1 cellular context compared by ENCODE assay signal in genomic region chr17:69575346-69575761, GRCh38.
TF ChIP-seq lines count a peak whose summit lies in the region.

No MANE protein-coding gene starts in this region.

TF ChIP-seq in IMR-90, 13 proteins besides CTCF, POLR2A, EP300 and RAD21:
- TF ChIP-seq BHLHE40 (IDR thresholded peaks at IDR 0.05; ENCODE audit: low read depth, low read length) (no peak), MAZ (IDR thresholded peaks at IDR 0.05; ENCODE audit: borderline replicate concordance, low read depth, low read length) (no peak), FOS (IDR thresholded peaks at IDR 0.05; ENCODE audit: low read depth, low read length) (no peak), RCOR1 (IDR thresholded peaks at IDR 0.05; ENCODE audit: insufficient replicate concordance, low read length) (no peak), SMC3 (IDR thresholded peaks at IDR 0.05; ENCODE audit: low read depth, low read length) (no peak), RFX5 (IDR thresholded peaks at IDR 0.05; ENCODE audit: low read depth, low read length) (no peak), NFE2L2 (IDR thresholded peaks at IDR 0.05; ENCODE audit: low read depth, low read length) (no peak), MAFK (IDR thresholded peaks at IDR 0.05; ENCODE audit: low read depth, low read length) (no peak), CHD1 (IDR thresholded peaks at IDR 0.05; ENCODE audit: low read depth, low read length) (no peak), CEBPB (IDR thresholded peaks at IDR 0.05; ENCODE audit: low read depth, low read length) (no peak; the same call in 1 of the 2 replicates), MXI1 (IDR thresholded peaks at IDR 0.05; ENCODE audit: borderline replicate concordance, low read depth, low read length) (no peak)
- TF ChIP-seq, protein P1, sequence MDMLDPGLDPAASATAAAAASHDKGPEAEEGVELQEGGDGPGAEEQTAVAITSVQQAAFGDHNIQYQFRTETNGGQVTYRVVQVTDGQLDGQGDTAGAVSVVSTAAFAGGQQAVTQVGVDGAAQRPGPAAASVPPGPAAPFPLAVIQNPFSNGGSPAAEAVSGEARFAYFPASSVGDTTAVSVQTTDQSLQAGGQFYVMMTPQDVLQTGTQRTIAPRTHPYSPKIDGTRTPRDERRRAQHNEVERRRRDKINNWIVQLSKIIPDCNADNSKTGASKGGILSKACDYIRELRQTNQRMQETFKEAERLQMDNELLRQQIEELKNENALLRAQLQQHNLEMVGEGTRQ (IDR thresholded peaks at IDR 0.05; ENCODE audit: low read depth, low read length), result no peak
- TF ChIP-seq, protein P2, sequence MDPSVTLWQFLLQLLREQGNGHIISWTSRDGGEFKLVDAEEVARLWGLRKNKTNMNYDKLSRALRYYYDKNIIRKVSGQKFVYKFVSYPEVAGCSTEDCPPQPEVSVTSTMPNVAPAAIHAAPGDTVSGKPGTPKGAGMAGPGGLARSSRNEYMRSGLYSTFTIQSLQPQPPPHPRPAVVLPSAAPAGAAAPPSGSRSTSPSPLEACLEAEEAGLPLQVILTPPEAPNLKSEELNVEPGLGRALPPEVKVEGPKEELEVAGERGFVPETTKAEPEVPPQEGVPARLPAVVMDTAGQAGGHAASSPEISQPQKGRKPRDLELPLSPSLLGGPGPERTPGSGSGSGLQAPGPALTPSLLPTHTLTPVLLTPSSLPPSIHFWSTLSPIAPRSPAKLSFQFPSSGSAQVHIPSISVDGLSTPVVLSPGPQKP (IDR thresholded peaks at IDR 0.05; ENCODE audit: borderline replicate concordance, low read depth, low read length), result no peak
